In the genomic region with DNA sequence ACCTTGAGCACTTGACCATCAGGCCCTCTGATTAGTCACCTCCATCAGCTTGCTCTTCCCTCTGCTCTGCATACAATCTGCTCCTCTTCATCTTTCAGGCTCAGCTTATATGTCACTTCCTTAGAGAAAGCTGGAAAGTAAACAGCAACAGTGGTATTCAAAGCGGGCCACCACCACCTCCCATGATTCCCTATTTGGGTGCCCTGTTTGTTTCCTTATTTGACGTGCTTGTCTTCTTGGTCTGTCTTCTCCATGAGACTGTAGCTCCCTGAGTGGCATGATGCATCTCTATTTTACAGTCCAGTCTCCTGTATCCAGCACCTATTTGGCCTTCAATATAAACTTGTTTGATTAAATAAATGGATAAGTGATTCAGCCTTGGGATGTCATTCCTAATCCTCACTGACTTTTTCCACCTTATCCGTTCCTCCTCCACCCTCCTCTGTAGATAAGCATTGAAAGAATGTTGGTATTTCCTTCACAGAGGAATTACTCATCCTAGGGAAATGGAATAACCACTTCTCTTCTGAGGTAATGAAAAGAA, we compare ENCODE assay signal across 11 cellular contexts.
DNase-seq lines count a peak whose midpoint lies in the region; ATAC-seq and TF ChIP-seq lines count a peak whose summit lies in the region.
"Had no signal": no experiment of that assay in that cellular context is flagged by ENCODE, and none has a peak within 500 bp of the region (broad histone marks: within the 10 kb centered on the region; RNA-seq: fewer than 3 reads in every experiment).

No MANE protein-coding gene starts in this region.

- H3K36me3 ChIP-seq in brain microvascular endothelial cell (replicated peaks) = no peaks in the 10 kb centered on the region
- H3K36me3 ChIP-seq: upper lobe of left lung had no signal

- ATAC-seq in HG03039 (IDR thresholded peaks at IDR 0.05; ENCODE audit: unreplicated experiment) (no peak), GM18502 (IDR thresholded peaks at IDR 0.05; ENCODE audit: poor library complexity, unreplicated experiment) (no peak)
- ATAC-seq in CD4-positive, alpha-beta T cell (ENCODE audit: poor library complexity) = no peak
- ATAC-seq: natural killer cell treated with Interleukin-12 subunit alpha and Interleukin-12 subunit beta and Interleukin-15 and Interleukin-18, amount 100 ng/mL, for 72 hours had no signal

- no peaks in the 10 kb centered on the region for H3K27me3 ChIP-seq in brain microvascular endothelial cell (replicated peaks)
- H3K27me3 ChIP-seq in CD4-positive, alpha-beta T cell (ENCODE audit: control insufficient read depth, insufficient read depth, low read length) = no peaks in the 10 kb centered on the region
- H3K27me3 ChIP-seq: upper lobe of left lung had no signal

- no peaks in the 10 kb centered on the region for H3K27me3 Mint-ChIP-seq in CD4-positive, alpha-beta T cell

- POLR2A ChIA-PET in CD4-positive, alpha-beta T cell (lab: Charles Lee) = no interaction called here

- no peak overlapping the region for H3K4me3 ChIP-seq in brain microvascular endothelial cell (ENCODE audit: low read depth, low read length)
- H3K4me3 ChIP-seq: upper lobe of left lung had no signal

- in situ Hi-C loops in brain microvascular endothelial cell (cut with HindIII; ENCODE audit: low pct_ligation_motif_present, low sequenced_read_pairs) = no loop called here

- intact Hi-C loops in CD4-positive, alpha-beta T cell (cut with DNase I, micrococcal nuclease) = no loop called here

- CTCF ChIA-PET in CD4-positive, alpha-beta T cell (lab: Charles Lee) = no interaction called here

- H3K36me3 Mint-ChIP-seq in CD4-positive, alpha-beta T cell (ENCODE audit: low read depth) = no peaks in the 10 kb centered on the region
- H3K36me3 Mint-ChIP-seq: brain; natural killer cell treated with Interleukin-12 subunit alpha and Interleukin-12 subunit beta and Interleukin-15 and Interleukin-18, amount 100 ng/mL, for 72 hours had no signal

- H3K4me3 Mint-ChIP-seq in CD4-positive, alpha-beta T cell = no peak overlapping the region
- H3K4me3 Mint-ChIP-seq: brain; natural killer cell treated with Interleukin-12 subunit alpha and Interleukin-12 subunit beta and Interleukin-15 and Interleukin-18, amount 100 ng/mL, for 72 hours had no signal

- no peaks in the 10 kb centered on the region for H3K9me3 ChIP-seq in CD4-positive, alpha-beta T cell (ENCODE audit: control insufficient read depth, low read length)
- H3K9me3 ChIP-seq: upper lobe of left lung had no signal

- no peak overlapping the region for H3K27ac Mint-ChIP-seq in CD4-positive, alpha-beta T cell
- H3K27ac Mint-ChIP-seq: brain; natural killer cell treated with Interleukin-12 subunit alpha and Interleukin-12 subunit beta and Interleukin-15 and Interleukin-18, amount 100 ng/mL, for 72 hours had no signal

- peak; percentile 92 for DNase-seq in A172 (ENCODE audit: low spot score)
- DNase-seq in HS-5 (ENCODE audit: low read depth) = peak; percentile 93
- peak; percentile 78 for DNase-seq in brain microvascular endothelial cell
- peak; percentile 79 for DNase-seq in iris pigment epithelial cell (ENCODE audit: low read depth)
- DNase-seq in activated T-cell treated with anti-CD3 and anti-CD28 coated beads, Interleukin-2, amount 50 U/mL, for 48 hours = no peak
- no peak for DNase-seq in CD4-positive, alpha-beta T cell
- DNase-seq: upper lobe of left lung had no signal

- no peak for TF ChIP-seq CTCF in brain microvascular endothelial cell (IDR thresholded peaks at IDR 0.05; ENCODE audit: low read depth, low read length, missing control alignments)
- TF ChIP-seq CTCF in CD4-positive, alpha-beta T cell (IDR thresholded peaks at IDR 0.05) = no peak

- peaks cover 12% of the 10 kb centered on the region for H3K4me1 Mint-ChIP-seq in CD4-positive, alpha-beta T cell (ENCODE audit: low read depth)

- no peaks in the 10 kb centered on the region for H3K9me3 Mint-ChIP-seq in CD4-positive, alpha-beta T cell
- H3K9me3 Mint-ChIP-seq: brain; natural killer cell treated with Interleukin-12 subunit alpha and Interleukin-12 subunit beta and Interleukin-15 and Interleukin-18, amount 100 ng/mL, for 72 hours had no signal

- H3K27ac ChIP-seq in brain microvascular endothelial cell = peak overlapping the region; percentile 96
- H3K27ac ChIP-seq in CD4-positive, alpha-beta T cell (ENCODE audit: low read depth, low read length) = no peak overlapping the region

Comparison
In these comparisons a context has a peak if more than half of its experiments do, and no peak if none do; other contexts are left out.
1. DNase-seq: peak in A172 (single experiment), HS-5 (single experiment), brain microvascular endothelial cell (single experiment) and iris pigment epithelial cell (single experiment); none in activated T-cell treated with anti-CD3 and anti-CD28 coated beads, Interleukin-2, amount 50 U/mL, for 48 hours (0 of 2) and CD4-positive, alpha-beta T cell (0 of 10).